ENCODE assay signal across 10 cellular contexts in genomic region chr5:143086851-143087637, GRCh38.
A peak's percentile ranks its signal among the peaks of the same experiment; 100 is the strongest.
DNase-seq lines count a peak whose midpoint lies in the region; ATAC-seq and TF ChIP-seq lines count a peak whose summit lies in the region.
"Had no signal": no experiment of that assay in that cellular context is flagged by ENCODE, and none has a peak within 500 bp of the region (broad histone marks: within the 10 kb centered on the region; RNA-seq: fewer than 3 reads in every experiment).

No MANE protein-coding gene starts in this region.

- no peaks in the 10 kb centered on the region for H3K27me3 ChIP-seq in osteoblast (ENCODE audit: insufficient read depth, low read length)

- H4K20me1 ChIP-seq in osteoblast (ENCODE audit: insufficient read depth, low read length): no peaks in the 10 kb centered on the region

- ATAC-seq in HG03469 (IDR thresholded peaks at IDR 0.05; ENCODE audit: unreplicated experiment): no peak
- ATAC-seq: activated CD4-positive, CD25-positive, alpha-beta regulatory T cell treated with anti-CD3 and anti-CD28 coated beads, Interleukin-2, amount 50 U/mL, for 24 hours; activated naive CD4-positive, alpha-beta T cell treated with anti-CD3 and anti-CD28 coated beads, Interleukin-2, amount 50 U/mL, for 72 hours had no signal

- DNase-seq in GM03348 (ENCODE audit: low spot score): peak; percentile 59
- peak; percentile 60 for DNase-seq in NCI-H226
- peak; percentile 95 for DNase-seq in epithelial cell of esophagus (ENCODE audit: low read depth)
- DNase-seq in osteoblast (ENCODE audit: insufficient read length, low spot score, missing footprints): no peak
- no peak for DNase-seq in posterior vena cava (ENCODE audit: low spot score)
- no peak for DNase-seq in GM10248 (ENCODE audit: extremely low spot score)

- no peak overlapping the region for H2AFZ ChIP-seq in osteoblast (ENCODE audit: low read length)

- H3K9me3 ChIP-seq in osteoblast (ENCODE audit: low read depth, low read length): no peaks in the 10 kb centered on the region
- H3K9me3 ChIP-seq: thoracic aorta had no signal

- POLR2A ChIA-PET in GM10248 (lab: Yijun Ruan, JAX): no interaction called here

- CTCF ChIA-PET in GM10248 (lab: Yijun Ruan, JAX): interaction anchor here (3.4 kb wide), 1 partner anchor 13 kb away, joined by 13 read pairs; no protein-coding TSS in a partner anchor

- H3K36me3 ChIP-seq in osteoblast (ENCODE audit: insufficient read depth, low read length): no peaks in the 10 kb centered on the region
- H3K36me3 ChIP-seq: thoracic aorta had no signal

- H3K4me2 ChIP-seq in osteoblast (ENCODE audit: insufficient read depth, low read length): no peak overlapping the region

- H3K4me3 ChIP-seq in epithelial cell of esophagus (ENCODE audit: low read length) (no peak overlapping the region), osteoblast (ENCODE audit: insufficient read depth, low read length) (no peak overlapping the region)
- H3K4me3 ChIP-seq: thoracic aorta had no signal

- peak overlapping the region; percentile 21 for H3K27ac ChIP-seq in osteoblast (ENCODE audit: low read depth, low read length)
- H3K27ac ChIP-seq: thoracic aorta had no signal

- intact Hi-C loops in posterior vena cava (cut with DNase I): no loop called here

- TF ChIP-seq CTCF in epithelial cell of esophagus (IDR thresholded peaks at IDR 0.05; ENCODE audit: insufficient read depth, low read depth, low read length, missing control alignments): no peak
- TF ChIP-seq CTCF in osteoblast (IDR thresholded peaks at IDR 0.05; ENCODE audit: extremely low read depth, low read depth, low read length): no peak
- TF ChIP-seq CTCF in GM10248 (IDR thresholded peaks at IDR 0.05; ENCODE audit: control extremely low read depth, extremely low read depth, low read depth, missing control alignments): no peak

- no peaks in the 10 kb centered on the region for H3K79me2 ChIP-seq in osteoblast (ENCODE audit: insufficient read depth, low read length)

- peaks cover 7% of the 10 kb centered on the region for H3K4me1 ChIP-seq in osteoblast (ENCODE audit: insufficient read depth, low read length)

Comparison
In these comparisons a context has a peak if more than half of its experiments do, and no peak if none do; other contexts are left out.
1. DNase-seq: peak in GM03348 (single experiment), NCI-H226 (single experiment) and epithelial cell of esophagus (single experiment); none in osteoblast (single experiment), posterior vena cava (single experiment) and GM10248 (single experiment).